In genomic region chr19:47730521-47730889, GRCh38 we compare ENCODE assay signal across 11 cellular contexts. TPM values are rescaled to one million over a fixed set of nuclear protein-coding genes. Genes with fewer than 3 reads are reported as not detected.
DNase-seq lines count a peak whose midpoint lies in the region; ATAC-seq and TF ChIP-seq lines count a peak whose summit lies in the region.
"Had no signal": no experiment of that assay in that cellular context is flagged by ENCODE, and none has a peak within 500 bp of the region (broad histone marks: within the 10 kb centered on the region; RNA-seq: fewer than 3 reads in every experiment).

No MANE protein-coding gene starts in this region.

- no peaks in the 10 kb centered on the region for H3K9me3 ChIP-seq in gastroesophageal sphincter
- H3K9me3 ChIP-seq: colonic mucosa had no signal

- DNase-seq in T-helper 2 cell treated with Interferon-gamma antibody and Interleukin-4, amounts not matched to agents 5 μg/mL and 100 μg/mL, for 36 hours (ENCODE audit: low spot score), result no peak
- DNase-seq in T-helper 2 cell (no peak), WTC11 (ENCODE audit: low spot score) (no peak), NCI-H1417 (lab: John Stamatoyannopoulos, UW) (no peak)
- no peak for DNase-seq in stimulated activated naive CD8-positive, alpha-beta T cell treated with anti-CD3 and anti-CD28 coated beads, Interleukin-15, amount 100 ng/mL, for 72 hours
- DNase-seq: DMS79 treated with DMSO at 0.1 percent for 48 hours, T-helper 9 cell had no signal

- CTCF ChIA-PET in WTC11 (lab: Charles Lee), result interaction anchor here (0.6 to 3.4 kb wide), 6 partner anchors 12 to 35 kb away, joined by 3 to 29 read pairs (median 8); partner anchors contain the start of gene EHD2

- no peak for TF ChIP-seq CTCF in WTC11 (IDR thresholded peaks at IDR 0.05)
- no peak for TF ChIP-seq CTCF in gastroesophageal sphincter (IDR thresholded peaks at IDR 0.05)

- H3K27me3 Mint-ChIP-seq in T-helper 2 cell treated with Interferon-gamma antibody and Interleukin-4, amounts not matched to agents 5 μg/mL and 100 μg/mL, for 36 hours (ENCODE audit: low read depth), result peaks cover 7% of the 10 kb centered on the region
- H3K27me3 Mint-ChIP-seq in WTC11 (ENCODE audit: low read depth), result no peaks in the 10 kb centered on the region; the same call in 1 of the 2 replicates
- H3K27me3 Mint-ChIP-seq in stimulated activated naive CD8-positive, alpha-beta T cell treated with anti-CD3 and anti-CD28 coated beads, Interleukin-15, amount 100 ng/mL, for 72 hours, result peaks cover 43% of the 10 kb centered on the region

- no peak overlapping the region for H3K4me3 ChIP-seq in gastroesophageal sphincter
- H3K4me3 ChIP-seq: colonic mucosa had no signal

- peaks cover 0 to 90% (median 34%) of the 10 kb centered on the region in 3 donors for H3K4me1 ChIP-seq in gastroesophageal sphincter

- peaks cover 0 to 83% of the 10 kb centered on the region in 2 donors for H3K36me3 ChIP-seq in gastroesophageal sphincter
- H3K36me3 ChIP-seq: colonic mucosa had no signal

- 83 to 87% methylated on average over 4 of the region's 8 CpGs for WGBS in gastroesophageal sphincter (ENCODE audit: low coverage in 1 of 2), 2 donors

- peak overlapping the region; percentile 82 to 92 (median 86) for H3K27ac ChIP-seq in gastroesophageal sphincter

- POLR2A ChIA-PET in WTC11 (lab: Charles Lee), result no interaction called here

- H3K27ac Mint-ChIP-seq in T-helper 2 cell treated with Interferon-gamma antibody and Interleukin-4, amounts not matched to agents 5 μg/mL and 100 μg/mL, for 36 hours, result no peak overlapping the region
- peak overlapping the region; percentile 57; the same call in 1 of the 2 replicates for H3K27ac Mint-ChIP-seq in WTC11
- H3K27ac Mint-ChIP-seq in stimulated activated naive CD8-positive, alpha-beta T cell treated with anti-CD3 and anti-CD28 coated beads, Interleukin-15, amount 100 ng/mL, for 72 hours, result peak overlapping the region in 1 of 2 donors; percentile 57

- H3K4me3 Mint-ChIP-seq in T-helper 2 cell treated with Interferon-gamma antibody and Interleukin-4, amounts not matched to agents 5 μg/mL and 100 μg/mL, for 36 hours, result peak overlapping the region; percentile 72
- peak overlapping the region; percentile 91 for H3K4me3 Mint-ChIP-seq in WTC11
- H3K4me3 Mint-ChIP-seq in stimulated activated naive CD8-positive, alpha-beta T cell treated with anti-CD3 and anti-CD28 coated beads, Interleukin-15, amount 100 ng/mL, for 72 hours, result peak overlapping the region; percentile 79 to 89

- H3K36me3 Mint-ChIP-seq in T-helper 2 cell treated with Interferon-gamma antibody and Interleukin-4, amounts not matched to agents 5 μg/mL and 100 μg/mL, for 36 hours (ENCODE audit: low read depth), result no peaks in the 10 kb centered on the region
- no peaks in the 10 kb centered on the region for H3K36me3 Mint-ChIP-seq in WTC11

- no peaks in the 10 kb centered on the region for H3K9me3 Mint-ChIP-seq in T-helper 2 cell treated with Interferon-gamma antibody and Interleukin-4, amounts not matched to agents 5 μg/mL and 100 μg/mL, for 36 hours
- H3K9me3 Mint-ChIP-seq in WTC11, result peaks cover 7% of the 10 kb centered on the region
- H3K9me3 Mint-ChIP-seq in stimulated activated naive CD8-positive, alpha-beta T cell treated with anti-CD3 and anti-CD28 coated beads, Interleukin-15, amount 100 ng/mL, for 72 hours, result no peaks in the 10 kb centered on the region

- no peak for TF ChIP-seq POLR2A in gastroesophageal sphincter (IDR thresholded peaks at IDR 0.05)

- ATAC-seq in WTC11, result no peak
- ATAC-seq in gastroesophageal sphincter, result no peak
- no peak for ATAC-seq in stimulated activated naive CD8-positive, alpha-beta T cell treated with anti-CD3 and anti-CD28 coated beads, Interleukin-15, amount 100 ng/mL, for 72 hours
- ATAC-seq in GM21529 (IDR thresholded peaks at IDR 0.05; ENCODE audit: unreplicated experiment), result no peak
- ATAC-seq in GM19324 (IDR thresholded peaks at IDR 0.05; ENCODE audit: low FRiP score, unreplicated experiment), result no peak

- H3K4me1 Mint-ChIP-seq in T-helper 2 cell treated with Interferon-gamma antibody and Interleukin-4, amounts not matched to agents 5 μg/mL and 100 μg/mL, for 36 hours (ENCODE audit: low read depth), result peaks cover 19% of the 10 kb centered on the region
- H3K4me1 Mint-ChIP-seq in WTC11, result peaks cover 13% of the 10 kb centered on the region
- H3K4me1 Mint-ChIP-seq in stimulated activated naive CD8-positive, alpha-beta T cell treated with anti-CD3 and anti-CD28 coated beads, Interleukin-15, amount 100 ng/mL, for 72 hours, result peaks cover 28% of the 10 kb centered on the region

- no peak for TF ChIP-seq EP300 in gastroesophageal sphincter (IDR thresholded peaks at IDR 0.05)

- H3K27me3 ChIP-seq in gastroesophageal sphincter, result no peaks in the 10 kb centered on the region
- H3K27me3 ChIP-seq: colonic mucosa had no signal

TF ChIP-seq in WTC11, 78 proteins besides CTCF, POLR2A, EP300 and RAD21 (continues in another document):
- no peak for TF ChIP-seq RORB (CRISPR knock-in tag; IDR thresholded peaks at IDR 0.05)
- TF ChIP-seq NR1H2 (CRISPR knock-in tag; IDR thresholded peaks at IDR 0.05), result no peak
- TF ChIP-seq MYBL2 (CRISPR knock-in tag; IDR thresholded peaks at IDR 0.05), result no peak
- no peak for TF ChIP-seq ATF6 (CRISPR knock-in tag; IDR thresholded peaks at IDR 0.05)
- no peak for TF ChIP-seq ATF2 (CRISPR knock-in tag; IDR thresholded peaks at IDR 0.05; ENCODE audit: borderline replicate concordance, low read depth)
- no peak for TF ChIP-seq NFATC4 (CRISPR knock-in tag; IDR thresholded peaks at IDR 0.05)
- no peak for TF ChIP-seq NR3C1 (CRISPR knock-in tag; conservative IDR thresholded peaks at IDR 0.05; ENCODE audit: low read depth)
- TF ChIP-seq ESRRA (CRISPR knock-in tag; IDR thresholded peaks at IDR 0.05; ENCODE audit: borderline replicate concordance), result no peak
- no peak for TF ChIP-seq STAT6 (CRISPR knock-in tag; conservative IDR thresholded peaks at IDR 0.05; ENCODE audit: low read depth)
- no peak for TF ChIP-seq FOXK1 (CRISPR knock-in tag; IDR thresholded peaks at IDR 0.05)
- no peak for TF ChIP-seq E2F5 (CRISPR knock-in tag; IDR thresholded peaks at IDR 0.05)

RNA-seq across cellular contexts. Expression of gene NOP53, which starts 14.8 kb away (rescaled TPM):
- total RNA-seq in WTC11 (2021), result 289 to 315 TPM (median 310 TPM) in 3 replicates
- total RNA-seq in gastroesophageal sphincter, result 100 to 1,000 TPM; 332 to 592 (median 362) TPM

RNA-seq across cellular contexts. Expression of gene EHD2, which starts 17.3 kb away (rescaled TPM):
- total RNA-seq in WTC11 (2021) (11.8 to 15.5 TPM (median 15.4 TPM) in 3 replicates), gastroesophageal sphincter (100 to 1,000 TPM; 149 to 383 (median 159) TPM)

RNA-seq across cellular contexts. Expression of gene SELENOW, which starts 48.0 kb away (rescaled TPM):
- 391 to 430 TPM (median 422 TPM) in 3 replicates for total RNA-seq in WTC11 (2021)
- total RNA-seq in gastroesophageal sphincter, result 1,000 to 10,000 TPM; 1,196 to 1,646 (median 1,370) TPM
